ENCODE assay signal across 1 cellular context in the genomic region with DNA sequence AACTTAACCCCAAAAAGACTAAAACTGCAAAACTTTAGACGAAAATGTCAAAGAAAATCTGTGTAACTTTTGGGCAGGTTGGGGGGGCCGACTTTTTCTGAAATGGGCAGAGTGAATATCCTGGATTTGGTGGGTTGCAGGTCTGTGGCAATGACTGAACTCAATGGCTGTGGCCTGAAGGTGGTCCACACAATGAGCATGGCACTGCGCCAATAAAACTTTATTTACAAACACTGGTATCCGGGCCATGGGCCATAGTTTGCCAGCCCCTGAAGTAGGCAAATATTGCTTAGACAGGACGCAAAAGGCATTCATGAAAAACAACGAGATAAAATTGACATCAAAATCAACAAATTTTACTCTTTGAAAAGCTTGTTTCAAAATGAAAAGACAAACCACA.
TF ChIP-seq lines count a peak whose summit lies in the region.

No MANE protein-coding gene starts in this region.

TF ChIP-seq in K562, 482 proteins besides CTCF, POLR2A, EP300 and RAD21 (continued from another document):
- TF ChIP-seq, protein P1, sequence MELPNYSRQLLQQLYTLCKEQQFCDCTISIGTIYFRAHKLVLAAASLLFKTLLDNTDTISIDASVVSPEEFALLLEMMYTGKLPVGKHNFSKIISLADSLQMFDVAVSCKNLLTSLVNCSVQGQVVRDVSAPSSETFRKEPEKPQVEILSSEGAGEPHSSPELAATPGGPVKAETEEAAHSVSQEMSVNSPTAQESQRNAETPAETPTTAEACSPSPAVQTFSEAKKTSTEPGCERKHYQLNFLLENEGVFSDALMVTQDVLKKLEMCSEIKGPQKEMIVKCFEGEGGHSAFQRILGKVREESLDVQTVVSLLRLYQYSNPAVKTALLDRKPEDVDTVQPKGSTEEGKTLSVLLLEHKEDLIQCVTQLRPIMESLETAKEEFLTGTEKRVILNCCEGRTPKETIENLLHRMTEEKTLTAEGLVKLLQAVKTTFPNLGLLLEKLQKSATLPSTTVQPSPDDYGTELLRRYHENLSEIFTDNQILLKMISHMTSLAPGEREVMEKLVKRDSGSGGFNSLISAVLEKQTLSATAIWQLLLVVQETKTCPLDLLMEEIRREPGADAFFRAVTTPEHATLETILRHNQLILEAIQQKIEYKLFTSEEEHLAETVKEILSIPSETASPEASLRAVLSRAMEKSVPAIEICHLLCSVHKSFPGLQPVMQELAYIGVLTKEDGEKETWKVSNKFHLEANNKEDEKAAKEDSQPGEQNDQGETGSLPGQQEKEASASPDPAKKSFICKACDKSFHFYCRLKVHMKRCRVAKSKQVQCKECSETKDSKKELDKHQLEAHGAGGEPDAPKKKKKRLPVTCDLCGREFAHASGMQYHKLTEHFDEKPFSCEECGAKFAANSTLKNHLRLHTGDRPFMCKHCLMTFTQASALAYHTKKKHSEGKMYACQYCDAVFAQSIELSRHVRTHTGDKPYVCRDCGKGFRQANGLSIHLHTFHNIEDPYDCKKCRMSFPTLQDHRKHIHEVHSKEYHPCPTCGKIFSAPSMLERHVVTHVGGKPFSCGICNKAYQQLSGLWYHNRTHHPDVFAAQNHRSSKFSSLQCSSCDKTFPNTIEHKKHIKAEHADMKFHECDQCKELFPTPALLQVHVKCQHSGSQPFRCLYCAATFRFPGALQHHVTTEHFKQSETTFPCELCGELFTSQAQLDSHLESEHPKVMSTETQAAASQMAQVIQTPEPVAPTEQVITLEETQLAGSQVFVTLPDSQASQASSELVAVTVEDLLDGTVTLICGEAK (IDR thresholded peaks at IDR 0.05), result peak; percentile 48
- TF ChIP-seq, protein P1 (CRISPR knock-in tag; IDR thresholded peaks at IDR 0.05), result no peak
- no peak for TF ChIP-seq GABPA (tag; conservative IDR thresholded peaks at IDR 0.05; ENCODE audit: low read depth)
- TF ChIP-seq TAL1 (IDR thresholded peaks at IDR 0.05), result no peak
